1 cellular context compared by ENCODE assay signal in genomic region chr16:27228621-27229501, GRCh38.
A peak's percentile ranks its signal among the peaks of the same experiment; 100 is the strongest.
TF ChIP-seq lines count a peak whose summit lies in the region.

No MANE protein-coding gene starts in this region.

TF ChIP-seq in K562, 482 proteins besides CTCF, POLR2A, EP300 and RAD21 (continued from another document and continues in another):
- no peak for TF ChIP-seq ZNF398 (CRISPR knock-in tag; IDR thresholded peaks at IDR 0.05)
- TF ChIP-seq, protein P1, sequence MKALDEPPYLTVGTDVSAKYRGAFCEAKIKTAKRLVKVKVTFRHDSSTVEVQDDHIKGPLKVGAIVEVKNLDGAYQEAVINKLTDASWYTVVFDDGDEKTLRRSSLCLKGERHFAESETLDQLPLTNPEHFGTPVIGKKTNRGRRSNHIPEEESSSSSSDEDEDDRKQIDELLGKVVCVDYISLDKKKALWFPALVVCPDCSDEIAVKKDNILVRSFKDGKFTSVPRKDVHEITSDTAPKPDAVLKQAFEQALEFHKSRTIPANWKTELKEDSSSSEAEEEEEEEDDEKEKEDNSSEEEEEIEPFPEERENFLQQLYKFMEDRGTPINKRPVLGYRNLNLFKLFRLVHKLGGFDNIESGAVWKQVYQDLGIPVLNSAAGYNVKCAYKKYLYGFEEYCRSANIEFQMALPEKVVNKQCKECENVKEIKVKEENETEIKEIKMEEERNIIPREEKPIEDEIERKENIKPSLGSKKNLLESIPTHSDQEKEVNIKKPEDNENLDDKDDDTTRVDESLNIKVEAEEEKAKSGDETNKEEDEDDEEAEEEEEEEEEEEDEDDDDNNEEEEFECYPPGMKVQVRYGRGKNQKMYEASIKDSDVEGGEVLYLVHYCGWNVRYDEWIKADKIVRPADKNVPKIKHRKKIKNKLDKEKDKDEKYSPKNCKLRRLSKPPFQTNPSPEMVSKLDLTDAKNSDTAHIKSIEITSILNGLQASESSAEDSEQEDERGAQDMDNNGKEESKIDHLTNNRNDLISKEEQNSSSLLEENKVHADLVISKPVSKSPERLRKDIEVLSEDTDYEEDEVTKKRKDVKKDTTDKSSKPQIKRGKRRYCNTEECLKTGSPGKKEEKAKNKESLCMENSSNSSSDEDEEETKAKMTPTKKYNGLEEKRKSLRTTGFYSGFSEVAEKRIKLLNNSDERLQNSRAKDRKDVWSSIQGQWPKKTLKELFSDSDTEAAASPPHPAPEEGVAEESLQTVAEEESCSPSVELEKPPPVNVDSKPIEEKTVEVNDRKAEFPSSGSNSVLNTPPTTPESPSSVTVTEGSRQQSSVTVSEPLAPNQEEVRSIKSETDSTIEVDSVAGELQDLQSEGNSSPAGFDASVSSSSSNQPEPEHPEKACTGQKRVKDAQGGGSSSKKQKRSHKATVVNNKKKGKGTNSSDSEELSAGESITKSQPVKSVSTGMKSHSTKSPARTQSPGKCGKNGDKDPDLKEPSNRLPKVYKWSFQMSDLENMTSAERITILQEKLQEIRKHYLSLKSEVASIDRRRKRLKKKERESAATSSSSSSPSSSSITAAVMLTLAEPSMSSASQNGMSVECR (CRISPR knock-in tag; IDR thresholded peaks at IDR 0.05): peak; percentile 75; the same call in 1 of the 2 replicates
- peak; percentile 76; the same call in 1 of the 2 replicates for TF ChIP-seq KLF16 (IDR thresholded peaks at IDR 0.05)
- peak; percentile 52 for TF ChIP-seq MEIS2 (IDR thresholded peaks at IDR 0.05; ENCODE audit: partially characterized antibody)
- TF ChIP-seq, protein P2, sequence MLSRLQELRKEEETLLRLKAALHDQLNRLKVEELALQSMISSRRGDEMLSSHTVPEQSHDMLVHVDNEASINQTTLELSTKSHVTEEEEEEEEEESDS (CRISPR knock-in tag; IDR thresholded peaks at IDR 0.05): no peak
- TF ChIP-seq, protein P3, sequence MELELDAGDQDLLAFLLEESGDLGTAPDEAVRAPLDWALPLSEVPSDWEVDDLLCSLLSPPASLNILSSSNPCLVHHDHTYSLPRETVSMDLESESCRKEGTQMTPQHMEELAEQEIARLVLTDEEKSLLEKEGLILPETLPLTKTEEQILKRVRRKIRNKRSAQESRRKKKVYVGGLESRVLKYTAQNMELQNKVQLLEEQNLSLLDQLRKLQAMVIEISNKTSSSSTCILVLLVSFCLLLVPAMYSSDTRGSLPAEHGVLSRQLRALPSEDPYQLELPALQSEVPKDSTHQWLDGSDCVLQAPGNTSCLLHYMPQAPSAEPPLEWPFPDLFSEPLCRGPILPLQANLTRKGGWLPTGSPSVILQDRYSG (tag; conservative IDR thresholded peaks at IDR 0.05; ENCODE audit: low read depth): no peak
- TF ChIP-seq, protein P4, sequence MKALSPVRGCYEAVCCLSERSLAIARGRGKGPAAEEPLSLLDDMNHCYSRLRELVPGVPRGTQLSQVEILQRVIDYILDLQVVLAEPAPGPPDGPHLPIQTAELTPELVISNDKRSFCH (CRISPR knock-in tag; IDR thresholded peaks at IDR 0.05): no peak
- TF ChIP-seq, protein P4 (tag; IDR thresholded peaks at IDR 0.05): no peak
- no peak for TF ChIP-seq SIN3B (IDR thresholded peaks at IDR 0.05; ENCODE audit: low read depth)
- 0 out of 2 replicates have a peak, but pooled peaks have one; percentile 42 for TF ChIP-seq ZNF134 (CRISPR knock-in tag; conservative IDR thresholded peaks at IDR 0.05)
- no peak for TF ChIP-seq E2F4 (CRISPR knock-in tag; IDR thresholded peaks at IDR 0.05; ENCODE audit: low read depth)
- 0 out of 4 replicates have a peak, but pooled peaks of 1 of the 2 experiments have one; percentile 34 for TF ChIP-seq HDAC1 (IDR thresholded peaks at IDR 0.05)
- no peak for TF ChIP-seq SIX5 (IDR thresholded peaks at IDR 0.05; ENCODE audit: borderline replicate concordance in 1 of 2, insufficient read depth in 1 of 2, low read depth in 1 of 2, low read length in 2 of 2)
- no peak for TF ChIP-seq ZNF586 (CRISPR knock-in tag; conservative IDR thresholded peaks at IDR 0.05)
- no peak for TF ChIP-seq HNRNPH1 (optimal IDR thresholded peaks at IDR 0.05; ENCODE audit: low read depth, low read length)
- no peak for TF ChIP-seq HDAC3 (IDR thresholded peaks at IDR 0.05; ENCODE audit: borderline replicate concordance, partially characterized antibody)
- TF ChIP-seq CCNT2 (IDR thresholded peaks at IDR 0.05; ENCODE audit: borderline replicate concordance, extremely low read depth, insufficient read length, low read depth, low read length): no peak
- no peak for TF ChIP-seq FOXA3 (CRISPR knock-in tag; conservative IDR thresholded peaks at IDR 0.05 in 1 of 2, IDR thresholded peaks at IDR 0.05 in 1 of 2)
- TF ChIP-seq, protein P5, sequence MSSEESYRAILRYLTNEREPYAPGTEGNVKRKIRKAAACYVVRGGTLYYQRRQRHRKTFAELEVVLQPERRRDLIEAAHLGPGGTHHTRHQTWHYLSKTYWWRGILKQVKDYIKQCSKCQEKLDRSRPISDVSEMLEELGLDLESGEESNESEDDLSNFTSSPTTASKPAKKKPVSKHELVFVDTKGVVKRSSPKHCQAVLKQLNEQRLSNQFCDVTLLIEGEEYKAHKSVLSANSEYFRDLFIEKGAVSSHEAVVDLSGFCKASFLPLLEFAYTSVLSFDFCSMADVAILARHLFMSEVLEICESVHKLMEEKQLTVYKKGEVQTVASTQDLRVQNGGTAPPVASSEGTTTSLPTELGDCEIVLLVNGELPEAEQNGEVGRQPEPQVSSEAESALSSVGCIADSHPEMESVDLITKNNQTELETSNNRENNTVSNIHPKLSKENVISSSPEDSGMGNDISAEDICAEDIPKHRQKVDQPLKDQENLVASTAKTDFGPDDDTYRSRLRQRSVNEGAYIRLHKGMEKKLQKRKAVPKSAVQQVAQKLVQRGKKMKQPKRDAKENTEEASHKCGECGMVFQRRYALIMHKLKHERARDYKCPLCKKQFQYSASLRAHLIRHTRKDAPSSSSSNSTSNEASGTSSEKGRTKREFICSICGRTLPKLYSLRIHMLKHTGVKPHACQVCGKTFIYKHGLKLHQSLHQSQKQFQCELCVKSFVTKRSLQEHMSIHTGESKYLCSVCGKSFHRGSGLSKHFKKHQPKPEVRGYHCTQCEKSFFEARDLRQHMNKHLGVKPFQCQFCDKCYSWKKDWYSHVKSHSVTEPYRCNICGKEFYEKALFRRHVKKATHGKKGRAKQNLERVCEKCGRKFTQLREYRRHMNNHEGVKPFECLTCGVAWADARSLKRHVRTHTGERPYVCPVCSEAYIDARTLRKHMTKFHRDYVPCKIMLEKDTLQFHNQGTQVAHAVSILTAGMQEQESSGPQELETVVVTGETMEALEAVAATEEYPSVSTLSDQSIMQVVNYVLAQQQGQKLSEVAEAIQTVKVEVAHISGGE (CRISPR knock-in tag; IDR thresholded peaks at IDR 0.05): no peak
- peak; percentile 71; the same call in 1 of the 2 replicates for TF ChIP-seq ZNF395 (CRISPR knock-in tag; IDR thresholded peaks at IDR 0.05)
- peak; percentile 58 for TF ChIP-seq BHLHE40 (IDR thresholded peaks at IDR 0.05; ENCODE audit: low read length)
- no peak for TF ChIP-seq HMGXB4 (CRISPR knock-in tag; IDR thresholded peaks at IDR 0.05)
- no peak for TF ChIP-seq ETV6 (IDR thresholded peaks at IDR 0.05; ENCODE audit: borderline replicate concordance in 1 of 2, low read depth in 2 of 2, low read length in 1 of 2)
- no peak for TF ChIP-seq ETV6 (CRISPR knock-in tag; IDR thresholded peaks at IDR 0.05; ENCODE audit: borderline replicate concordance)
- no peak for TF ChIP-seq CBX2 (IDR thresholded peaks at IDR 0.05; ENCODE audit: insufficient read depth, low read length, poor library complexity, severe bottlenecking)
- TF ChIP-seq ATF4 (CRISPR knock-in tag; IDR thresholded peaks at IDR 0.05): no peak
- TF ChIP-seq CTCFL (IDR thresholded peaks at IDR 0.05; ENCODE audit: borderline replicate concordance, insufficient read depth, low read depth, low read length, poor library complexity, severe bottlenecking): no peak
- TF ChIP-seq CHD2 (IDR thresholded peaks at IDR 0.05; ENCODE audit: low read depth, low read length): no peak
- TF ChIP-seq TAF9B (IDR thresholded peaks at IDR 0.05; ENCODE audit: partially characterized antibody): no peak
- TF ChIP-seq SMARCC2 (IDR thresholded peaks at IDR 0.05; ENCODE audit: low read depth): no peak
- peak; percentile 34; the same call in 1 of the 2 replicates for TF ChIP-seq JUND (IDR thresholded peaks at IDR 0.05; ENCODE audit: borderline replicate concordance, low read depth, low read length)
- TF ChIP-seq JUND (tag; IDR thresholded peaks at IDR 0.05; ENCODE audit: borderline replicate concordance, low read depth, low read length): no peak
- TF ChIP-seq MYC (IDR thresholded peaks at IDR 0.05; ENCODE audit: low read depth, low read length): no peak
- no peak for TF ChIP-seq MYC (CRISPR knock-in tag; IDR thresholded peaks at IDR 0.05; ENCODE audit: borderline replicate concordance, low read depth)
- TF ChIP-seq MAX (CRISPR knock-in tag; IDR thresholded peaks at IDR 0.05): peak; percentile 56; the same call in 1 of the 2 replicates
- TF ChIP-seq MLLT1 (IDR thresholded peaks at IDR 0.05): peak in 1 of 2 experiments; percentile 97; a peak in 2 of 4 replicates
